1 cellular context compared by ENCODE assay signal in the genomic region with DNA sequence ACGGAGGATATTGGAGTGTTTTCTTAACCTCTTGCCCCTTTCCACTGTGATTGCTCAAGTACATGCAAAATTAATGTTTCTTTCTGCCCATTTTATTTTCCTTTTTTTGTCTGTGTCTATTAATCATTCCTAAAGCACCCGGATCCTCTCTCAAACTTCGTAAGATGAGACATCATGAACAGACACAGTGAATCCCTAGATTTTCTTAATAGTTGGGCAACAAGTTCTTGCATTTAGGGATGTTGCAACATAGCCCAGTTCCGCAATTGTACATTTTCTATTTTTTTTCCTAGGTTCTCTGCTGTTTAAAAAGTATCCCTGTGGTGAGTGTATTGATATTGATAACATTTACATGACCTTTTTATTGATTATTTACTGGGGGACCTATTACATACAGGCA.
TF ChIP-seq lines count a peak whose summit lies in the region.

No MANE protein-coding gene starts in this region.

TF ChIP-seq in H1, 55 proteins besides CTCF, POLR2A, EP300 and RAD21:
- no peak for TF ChIP-seq SIN3A (conservative IDR thresholded peaks at IDR 0.05 in 1 of 2, IDR thresholded peaks at IDR 0.05 in 1 of 2; ENCODE audit: low read depth in 1 of 2, low read length in 2 of 2)
- no peak for TF ChIP-seq FOSL1 (IDR thresholded peaks at IDR 0.05; ENCODE audit: insufficient read depth, low read depth, low read length)
- no peak for TF ChIP-seq KDM5A (IDR thresholded peaks at IDR 0.05; ENCODE audit: low read length)
TF ChIP-seq in H1: peak in this region for 0.
